ENCODE assay signal across 1 cellular context in the genomic region with DNA sequence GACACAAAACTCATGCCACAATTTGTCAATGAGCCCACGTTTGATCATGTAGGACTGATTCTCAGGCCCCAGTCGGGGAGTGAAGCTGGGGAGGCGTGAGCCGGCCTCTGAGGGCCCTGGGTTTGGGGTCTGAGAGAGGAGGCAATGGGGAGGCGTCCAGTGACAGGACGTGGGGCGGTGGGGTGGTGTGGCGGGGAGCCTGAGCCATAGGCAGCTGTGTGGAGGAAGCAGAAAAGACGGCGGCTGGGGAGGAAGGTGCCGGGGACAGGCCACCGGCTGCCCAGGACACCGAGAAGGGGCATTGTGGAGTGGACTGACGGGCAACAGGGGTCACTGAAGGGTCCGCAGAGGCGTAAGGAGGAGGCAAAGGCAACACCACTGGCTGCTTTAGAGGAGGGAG.
TF ChIP-seq lines count a peak whose summit lies in the region.

No MANE protein-coding gene starts in this region.

TF ChIP-seq in H1, 55 proteins besides CTCF, POLR2A, EP300 and RAD21:
- TF ChIP-seq EGR1 (IDR thresholded peaks at IDR 0.05; ENCODE audit: borderline replicate concordance, low read depth, low read length) = no peak
- TF ChIP-seq, protein P1, sequence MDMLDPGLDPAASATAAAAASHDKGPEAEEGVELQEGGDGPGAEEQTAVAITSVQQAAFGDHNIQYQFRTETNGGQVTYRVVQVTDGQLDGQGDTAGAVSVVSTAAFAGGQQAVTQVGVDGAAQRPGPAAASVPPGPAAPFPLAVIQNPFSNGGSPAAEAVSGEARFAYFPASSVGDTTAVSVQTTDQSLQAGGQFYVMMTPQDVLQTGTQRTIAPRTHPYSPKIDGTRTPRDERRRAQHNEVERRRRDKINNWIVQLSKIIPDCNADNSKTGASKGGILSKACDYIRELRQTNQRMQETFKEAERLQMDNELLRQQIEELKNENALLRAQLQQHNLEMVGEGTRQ (IDR thresholded peaks at IDR 0.05; ENCODE audit: low read length) = no peak
- no peak for TF ChIP-seq RNF2 (IDR thresholded peaks at IDR 0.05; ENCODE audit: borderline replicate concordance, low read depth, low read length, missing control alignments, poor library complexity, severe bottlenecking)
- no peak for TF ChIP-seq TCF12 (IDR thresholded peaks at IDR 0.05; ENCODE audit: low read depth, low read length)
- TF ChIP-seq TEAD4 (IDR thresholded peaks at IDR 0.05; ENCODE audit: low read depth, low read length) = no peak
- no peak for TF ChIP-seq RFX5 (IDR thresholded peaks at IDR 0.05; ENCODE audit: borderline replicate concordance, low read depth, low read length)
- TF ChIP-seq TAF7 (optimal IDR thresholded peaks at IDR 0.05; ENCODE audit: borderline replicate concordance, low read depth, low read length) = no peak
- no peak for TF ChIP-seq CBX8 (IDR thresholded peaks at IDR 0.05; ENCODE audit: borderline replicate concordance, low read depth, low read length)
- no peak for TF ChIP-seq RXRA (IDR thresholded peaks at IDR 0.05; ENCODE audit: insufficient read depth, low read depth, low read length)
- TF ChIP-seq GTF2F1 (IDR thresholded peaks at IDR 0.05; ENCODE audit: borderline replicate concordance, low read depth, low read length) = no peak
- TF ChIP-seq KDM4A (IDR thresholded peaks at IDR 0.05; ENCODE audit: low read depth, low read length, severe bottlenecking) = no peak
